34 cellular contexts compared by ENCODE assay signal in genomic region chr1:205532996-205533728, GRCh38.
"Had no signal": no experiment of that assay in that cellular context is flagged by ENCODE, and none has a peak within 500 bp of the region (broad histone marks: within the 10 kb centered on the region; RNA-seq: fewer than 3 reads in every experiment).

No MANE protein-coding gene starts in this region.

- H3K4me1 ChIP-seq: pancreas, psoas muscle had no signal

- H3K27me3 ChIP-seq: breast epithelium, pancreas had no signal

- H3K4me2 ChIP-seq: smooth muscle cell had no signal

- H3K4me3 Mint-ChIP-seq: activated T-helper 1 cell treated with anti-CD3 and anti-CD28 coated beads, Interleukin-12 subunit alpha, Interleukin-12 subunit beta, Interleukin-2, Interleukin-4 antibody, amounts not matched to agents 30 ng/mL and 10 ng/mL and 1 ng/mL, durations not matched to agents 14 hours and 24 hours and 36 hours; central memory CD8-positive, alpha-beta T cell; immature natural killer cell; natural killer cell treated with Interleukin-12 subunit alpha and Interleukin-12 subunit beta and Interleukin-15 and Interleukin-18, amount 100 ng/mL, for 72 hours; T-helper 2 cell treated with Interferon-gamma antibody and Interleukin-4, amounts not matched to agents 5 μg/mL and 100 μg/mL, for 36 hours had no signal

- H3K9me3 Mint-ChIP-seq: activated T-helper 1 cell treated with anti-CD3 and anti-CD28 coated beads, Interleukin-12 subunit alpha, Interleukin-12 subunit beta, Interleukin-2, Interleukin-4 antibody, amounts not matched to agents 30 ng/mL and 10 ng/mL and 1 ng/mL, durations not matched to agents 14 hours and 24 hours and 36 hours; central memory CD8-positive, alpha-beta T cell; immature natural killer cell; natural killer cell treated with Interleukin-12 subunit alpha and Interleukin-12 subunit beta and Interleukin-15 and Interleukin-18, amount 100 ng/mL, for 72 hours; T-helper 2 cell treated with Interferon-gamma antibody and Interleukin-4, amounts not matched to agents 5 μg/mL and 100 μg/mL, for 36 hours had no signal

- H3K27ac ChIP-seq: breast epithelium, epithelial cell of prostate, esophagus squamous epithelium, gastrocnemius medialis, pancreas, psoas muscle, thoracic aorta had no signal

- DNase-seq: activated CD4-positive, alpha-beta T cell treated with anti-CD3 and anti-CD28 coated beads for 4 hours; activated CD4-positive, alpha-beta T cell treated with anti-CD3 and anti-CD28 coated beads, Interleukin-2, amount 50 U/mL, for 48 hours; activated CD4-positive, CD25-positive, alpha-beta regulatory T cell; activated CD8-positive, alpha-beta memory T cell treated with anti-CD3 and anti-CD28 coated beads for 24 hours; activated effector memory CD4-positive, alpha-beta T cell treated with anti-CD3 and anti-CD28 coated beads, Interleukin-2, amount 50 U/mL, for 16 hours; activated naive CD4-positive, alpha-beta T cell treated with anti-CD3 and anti-CD28 coated beads, Interleukin-2, amount 50 U/mL, for 16 hours; amygdala; dermis blood vessel endothelial cell; effector CD4-positive, alpha-beta T cell; esophagus squamous epithelium; gastrocnemius medialis; glutamatergic neuron; hippocampal formation; immature natural killer cell; kidney glomerular epithelial cell; nucleus accumbens; stimulated activated CD4-positive, alpha-beta T cell treated with anti-CD3 and anti-CD28 coated beads, Interleukin-15, amount 100 ng/mL, for 24 hours; stimulated activated CD4-positive, alpha-beta T cell treated with anti-CD3 and anti-CD28 coated beads, Interleukin-2, amount 100 ng/mL, for 24 hours; stimulated activated naive CD4-positive, alpha-beta T cell; T-helper 1 cell; trophoblast cell had no signal

- ATAC-seq: gastrocnemius medialis; left lobe of liver; mucosa of descending colon; natural killer cell treated with Interleukin-12 subunit alpha and Interleukin-12 subunit beta and Interleukin-15 and Interleukin-18, amount 100 ng/mL, for 72 hours; pancreas; psoas muscle had no signal

- H3K4me3 ChIP-seq: breast epithelium, esophagus squamous epithelium, gastrocnemius medialis, lung, mucosa of descending colon, pancreas, psoas muscle, smooth muscle cell, thoracic aorta had no signal

- H3K27ac Mint-ChIP-seq: activated T-helper 1 cell treated with anti-CD3 and anti-CD28 coated beads, Interleukin-12 subunit alpha, Interleukin-12 subunit beta, Interleukin-2, Interleukin-4 antibody, amounts not matched to agents 30 ng/mL and 10 ng/mL and 1 ng/mL, durations not matched to agents 14 hours and 24 hours and 36 hours; immature natural killer cell; natural killer cell treated with Interleukin-12 subunit alpha and Interleukin-12 subunit beta and Interleukin-15 and Interleukin-18, amount 100 ng/mL, for 72 hours; T-helper 2 cell treated with Interferon-gamma antibody and Interleukin-4, amounts not matched to agents 5 μg/mL and 100 μg/mL, for 36 hours had no signal

- H3K36me3 ChIP-seq: breast epithelium, gastrocnemius medialis, pancreas had no signal

- H3K9me3 ChIP-seq: breast epithelium, esophagus squamous epithelium, gastrocnemius medialis, mucosa of descending colon, pancreas, psoas muscle, thoracic aorta had no signal

- H3K36me3 Mint-ChIP-seq: immature natural killer cell; natural killer cell treated with Interleukin-12 subunit alpha and Interleukin-12 subunit beta and Interleukin-15 and Interleukin-18, amount 100 ng/mL, for 72 hours had no signal
